In genomic region chr1:34884536-34884935, GRCh38 we compare ENCODE assay signal across 20 cellular contexts. TPM values are rescaled to one million over a fixed set of nuclear protein-coding genes. Genes with fewer than 3 reads are reported as not detected.
DNase-seq lines count a peak whose midpoint lies in the region; ATAC-seq, FAIRE-seq and TF ChIP-seq lines count a peak whose summit lies in the region.
"Had no signal": no experiment of that assay in that cellular context is flagged by ENCODE, and none has a peak within 500 bp of the region (broad histone marks: within the 10 kb centered on the region; RNA-seq: fewer than 3 reads in every experiment).

No MANE protein-coding gene starts in this region.

- no peak overlapping the region for H3K27ac Mint-ChIP-seq in activated naive CD4-positive, alpha-beta T cell treated with anti-CD3 and anti-CD28 coated beads for 36 hours
- H3K27ac Mint-ChIP-seq in stimulated activated naive B cell treated with anti-CD40 and anti-IgM and Interleukin-4, amounts not matched to agents 10 μg/mL and 1 μg/mL and 100 μg/mL, for 72 hours, result no peak overlapping the region
- H3K27ac Mint-ChIP-seq in mesothelial cell of epicardium, result no peak overlapping the region
- H3K27ac Mint-ChIP-seq: HFFc6 had no signal

- peak overlapping the region; percentile 75 for H2AFZ ChIP-seq in IMR-90 (replicated peaks; ENCODE audit: low read length, poor library complexity)

- H4K20me1 ChIP-seq in IMR-90 (ENCODE audit: insufficient read depth, low read length), result no peaks in the 10 kb centered on the region

- H3K27me3 Mint-ChIP-seq in activated naive CD4-positive, alpha-beta T cell treated with anti-CD3 and anti-CD28 coated beads for 36 hours (ENCODE audit: low read depth), result peaks cover 45% of the 10 kb centered on the region
- peaks cover 31 to 46% of the 10 kb centered on the region in 2 donors for H3K27me3 Mint-ChIP-seq in stimulated activated naive B cell treated with anti-CD40 and anti-IgM and Interleukin-4, amounts not matched to agents 10 μg/mL and 1 μg/mL and 100 μg/mL, for 72 hours
- H3K27me3 Mint-ChIP-seq in mesothelial cell of epicardium (ENCODE audit: low read depth), result peaks cover 92% of the 10 kb centered on the region

- no peaks in the 10 kb centered on the region for H3K9me3 Mint-ChIP-seq in activated naive CD4-positive, alpha-beta T cell treated with anti-CD3 and anti-CD28 coated beads for 36 hours
- H3K9me3 Mint-ChIP-seq in stimulated activated naive B cell treated with anti-CD40 and anti-IgM and Interleukin-4, amounts not matched to agents 10 μg/mL and 1 μg/mL and 100 μg/mL, for 72 hours, result peaks cover 0 to 3% of the 10 kb centered on the region in 2 donors
- no peaks in the 10 kb centered on the region for H3K9me3 Mint-ChIP-seq in mesothelial cell of epicardium
- H3K9me3 Mint-ChIP-seq: HFFc6 had no signal

- no peak overlapping the region for H4K91ac ChIP-seq in IMR-90 (ENCODE audit: insufficient read depth, low read depth, low read length)

- H3K4me2 ChIP-seq in IMR-90 (ENCODE audit: low read depth, low read length), result no peak overlapping the region

- no peak overlapping the region for H2BK5ac ChIP-seq in IMR-90 (ENCODE audit: low read depth, low read length, poor library complexity, severe bottlenecking)

- H3K4me1 Mint-ChIP-seq in activated naive CD4-positive, alpha-beta T cell treated with anti-CD3 and anti-CD28 coated beads for 36 hours (ENCODE audit: low read depth), result peaks cover 5% of the 10 kb centered on the region
- peaks cover 3 to 12% of the 10 kb centered on the region in 2 donors for H3K4me1 Mint-ChIP-seq in stimulated activated naive B cell treated with anti-CD40 and anti-IgM and Interleukin-4, amounts not matched to agents 10 μg/mL and 1 μg/mL and 100 μg/mL, for 72 hours
- peaks cover 3% of the 10 kb centered on the region for H3K4me1 Mint-ChIP-seq in mesothelial cell of epicardium

- dilution Hi-C loops in IMR-90 (cut with HindIII; ENCODE audit: low sequenced_read_pairs, unreplicated experiment), result no loop called here

- no peak overlapping the region for H3K14ac ChIP-seq in IMR-90 (replicated peaks; ENCODE audit: low read depth, low read length)

- TF ChIP-seq CTCF in IMR-90 (conservative IDR thresholded peaks at IDR 0.05; ENCODE audit: low read depth, low read length) (no peak), mesothelial cell of epicardium (IDR thresholded peaks at IDR 0.05; ENCODE audit: unreplicated experiment) (no peak)

- H3K27me3 ChIP-seq in IMR-90 (ENCODE audit: control insufficient read depth, insufficient read depth, low read length), result peaks cover 28% of the 10 kb centered on the region

- no peak overlapping the region for H2BK120ac ChIP-seq in IMR-90 (ENCODE audit: low read depth, low read length)

- no CpG with 5 or more reads among the region's 3 CpGs for WGBS in IMR-90 (ENCODE audit: extremely low coverage in 2 of 2, insufficient read length in 1 of 2), 2 experiments

- POLR2A ChIA-PET in IMR-90 (lab: Charles Lee; ENCODE audit: unreplicated experiment), result no interaction called here

- H3K36me3 ChIP-seq in IMR-90 (ENCODE audit: control insufficient read depth, insufficient read depth, low read length), result no peaks in the 10 kb centered on the region
- H3K36me3 ChIP-seq: breast epithelium, heart left ventricle had no signal

- no peak overlapping the region for H3K4me3 ChIP-seq in IMR-90 (ENCODE audit: insufficient read depth, low read depth, low read length)
- H3K4me3 ChIP-seq in iPS-11a (ENCODE audit: low read depth, low read length), result peak overlapping the region; percentile 39

- CTCF ChIA-PET in activated naive CD4-positive, alpha-beta T cell treated with anti-CD3 and anti-CD28 coated beads for 36 hours (lab: Charles Lee), result interaction anchor here (1.0 kb wide), 1 partner anchor 110 kb away, joined by 3 read pairs; no protein-coding TSS in a partner anchor
- CTCF ChIA-PET in IMR-90 (lab: Yijun Ruan, JAX), result interaction anchor here (2.0 kb wide), 1 partner anchor 18 kb away, joined by 6 read pairs; no protein-coding TSS in a partner anchor

- no peaks in the 10 kb centered on the region for H3K4me1 ChIP-seq in IMR-90 (ENCODE audit: control insufficient read depth, insufficient read depth, low read length)
- H3K4me1 ChIP-seq: breast epithelium had no signal

- 0 out of 2 replicates have a peak, but pooled peaks cover 2% of the 10 kb centered on the region for H3K9me3 ChIP-seq in IMR-90 (ENCODE audit: control insufficient read depth, insufficient read depth, low read length)
- H3K9me3 ChIP-seq: breast epithelium had no signal

- no peak overlapping the region for H2BK15ac ChIP-seq in IMR-90 (ENCODE audit: low read depth, low read length)

- intact Hi-C loops in activated naive CD4-positive, alpha-beta T cell treated with anti-CD3 and anti-CD28 coated beads for 36 hours (cut with micrococcal nuclease), result no loop called here
- intact Hi-C loops in IMR-90 (cut with micrococcal nuclease), result no loop called here

- no peaks in the 10 kb centered on the region for H3K79me1 ChIP-seq in IMR-90 (ENCODE audit: low read depth in 1 of 2, low read length in 2 of 2)

- no peak overlapping the region for H3K56ac ChIP-seq in IMR-90 (ENCODE audit: extremely low read depth, insufficient read depth, low read length)

- BruUV-seq in IMR-90 (replicated peaks; lab: Mats Ljungman, UMichigan), result no TSS peak

- no peak overlapping the region for H4K8ac ChIP-seq in IMR-90 (ENCODE audit: low read depth in 2 of 2, low read length in 2 of 2)

- no peak for DNase-seq in activated naive CD4-positive, alpha-beta T cell treated with anti-CD3 and anti-CD28 coated beads for 36 hours
- no peak for DNase-seq in activated naive CD4-positive, alpha-beta T cell treated with anti-CD3 and anti-CD28 coated beads, Interleukin-2, amount 50 U/mL, for 16 hours
- DNase-seq in IMR-90 (no peak), NCI-H1417 (lab: John Stamatoyannopoulos, UW) (no peak), mesothelial cell of epicardium (ENCODE audit: low spot score in 2 of 2, unreplicated experiment in 2 of 2) (no peak), urothelium cell line (ENCODE audit: low spot score) (no peak)
- no peak for DNase-seq in stimulated activated naive B cell treated with anti-CD40 and anti-IgM and Interleukin-4, amounts not matched to agents 10 μg/mL and 1 μg/mL and 100 μg/mL, for 72 hours
- DNase-seq: activated CD4-positive, alpha-beta T cell treated with anti-CD3 and anti-CD28 coated beads for 1 hour; activated gamma-delta T cell; effector CD4-positive, alpha-beta T cell; heart left ventricle; HFFc6; NCI-H1092; NCI-H2227 treated with DMSO at 0.1 percent for 48 hours; stimulated activated naive CD4-positive, alpha-beta T cell treated with Interleukin-2 at 50 U/mL for 16 hours had no signal

- no peak overlapping the region for H2AK9ac ChIP-seq in IMR-90 (replicated peaks; ENCODE audit: low read depth, low read length, poor library complexity)

- TF ChIP-seq RAD21 in IMR-90 (IDR thresholded peaks at IDR 0.05; ENCODE audit: low read length), result no peak

- no peak overlapping the region for H3K4ac ChIP-seq in IMR-90 (ENCODE audit: low read depth, low read length)

- H3K18ac ChIP-seq in IMR-90 (ENCODE audit: low read depth, low read length), result no peak overlapping the region

- no peaks in the 10 kb centered on the region for H3K9me1 ChIP-seq in IMR-90 (ENCODE audit: insufficient read depth, low read length)

- no peak overlapping the region for H3K27ac ChIP-seq in IMR-90 (ENCODE audit: insufficient read depth, low read length)
- H3K27ac ChIP-seq: breast epithelium, heart left ventricle had no signal

- no peak for TF ChIP-seq POLR2A in IMR-90 (IDR thresholded peaks at IDR 0.05; ENCODE audit: low read depth, low read length)

- no peak overlapping the region for H2AK5ac ChIP-seq in IMR-90 (ENCODE audit: low read depth, low read length)

- no peak for FAIRE-seq in urothelium cell line (lab: Jason Lieb, UNC)
- FAIRE-seq: GM18507 had no signal

- H3K9ac ChIP-seq in IMR-90 (ENCODE audit: low read depth, low read length), result no peak overlapping the region

- H4K5ac ChIP-seq in IMR-90 (ENCODE audit: low read depth, low read length), result no peak overlapping the region

- in situ Hi-C loops in IMR-90 (cut with MboI; ENCODE audit: low sequenced_read_pairs), result no loop called here

- peak overlapping the region; percentile 62 for H3K4me3 Mint-ChIP-seq in activated naive CD4-positive, alpha-beta T cell treated with anti-CD3 and anti-CD28 coated beads for 36 hours
- peak overlapping the region; percentile 82 to 87 for H3K4me3 Mint-ChIP-seq in stimulated activated naive B cell treated with anti-CD40 and anti-IgM and Interleukin-4, amounts not matched to agents 10 μg/mL and 1 μg/mL and 100 μg/mL, for 72 hours
- H3K4me3 Mint-ChIP-seq in mesothelial cell of epicardium, result no peak overlapping the region
- H3K4me3 Mint-ChIP-seq: HFFc6 had no signal

- no peaks in the 10 kb centered on the region for H3K36me3 Mint-ChIP-seq in activated naive CD4-positive, alpha-beta T cell treated with anti-CD3 and anti-CD28 coated beads for 36 hours (ENCODE audit: low read depth)
- peaks cover 7 to 8% of the 10 kb centered on the region in 2 donors for H3K36me3 Mint-ChIP-seq in stimulated activated naive B cell treated with anti-CD40 and anti-IgM and Interleukin-4, amounts not matched to agents 10 μg/mL and 1 μg/mL and 100 μg/mL, for 72 hours
- H3K36me3 Mint-ChIP-seq in mesothelial cell of epicardium, result no peaks in the 10 kb centered on the region

- H2BK20ac ChIP-seq in IMR-90 (ENCODE audit: low read depth, low read length), result no peak overlapping the region

- H3K23ac ChIP-seq in IMR-90 (ENCODE audit: low read depth, low read length), result no peak overlapping the region

- no peak for ATAC-seq in IMR-90 (ENCODE audit: low read depth)
- ATAC-seq in stimulated activated naive B cell treated with anti-CD40 and anti-IgM and Interleukin-4, amounts not matched to agents 10 μg/mL and 1 μg/mL and 100 μg/mL, for 72 hours (replicated peaks), result no peak

TF ChIP-seq in IMR-90, 13 proteins besides CTCF, POLR2A, EP300 and RAD21 (continues in another document):
- TF ChIP-seq CHD1 (IDR thresholded peaks at IDR 0.05; ENCODE audit: low read depth, low read length), result no peak

RNA-seq across cellular contexts. Expression of gene SMIM12, which starts 25.0 kb away (rescaled TPM):
- total RNA-seq in activated naive CD4-positive, alpha-beta T cell treated with anti-CD3 and anti-CD28 coated beads for 36 hours, result 10 to 100 TPM; 37.6 to 38.6 TPM
- total RNA-seq in IMR-90 (2012; rRNA removed) (31.9 and 36.4 TPM in 2 replicates), mesothelial cell of epicardium (24.3 to 27.4 TPM (median 24.6 TPM) in 3 replicates)
- 39.8 and 44.4 TPM in 2 replicates for polyA plus RNA-seq in IMR-90 (2012; rRNA removed)
- 31.4 and 39.9 TPM in 2 replicates for polyA plus RNA-seq in IMR-90 (2012; cell fraction: cytosol; rRNA removed)
- polyA plus RNA-seq in IMR-90 (2012; cell fraction: nucleus; rRNA removed; ENCODE audit: low replicate concordance), result 13.7 and 21.5 TPM in 2 replicates

RNA-seq across cellular contexts. Expression of gene DLGAP3, which starts 44.9 kb away (rescaled TPM):
- under 1 TPM; 0.69 to 0.74 TPM for total RNA-seq in activated naive CD4-positive, alpha-beta T cell treated with anti-CD3 and anti-CD28 coated beads for 36 hours
- total RNA-seq in IMR-90 (2012; rRNA removed), result not detected in 2 replicates
- 0.02 and 0.10 TPM in 2 replicates for polyA plus RNA-seq in IMR-90 (2012; rRNA removed)
- 0.03 TPM in 2 replicates for polyA plus RNA-seq in IMR-90 (2012; cell fraction: cytosol; rRNA removed)
- polyA plus RNA-seq in IMR-90 (2012; cell fraction: nucleus; rRNA removed; ENCODE audit: low replicate concordance), result 0.01 and 0.09 TPM in 2 replicates
- total RNA-seq in mesothelial cell of epicardium, result 0.23 to 0.44 TPM (median 0.27 TPM) in 3 replicates
- total RNA-seq: fibroblast of lung, smooth muscle cell had no signal
- polyA plus RNA-seq: fibroblast of lung, smooth muscle cell had no signal
